1 cellular context compared by ENCODE assay signal in genomic region chr16:25257504-25257955, GRCh38.
A peak's percentile ranks its signal among the peaks of the same experiment; 100 is the strongest.
TF ChIP-seq lines count a peak whose summit lies in the region.

TSS of gene ZKSCAN2 (minus strand) at chr16:25257845. CDS start at chr16:25257127, 718 bp downstream.

TF ChIP-seq in HepG2, 621 proteins besides CTCF, POLR2A, EP300 and RAD21 (continued from another document and continues in another):
- peak; percentile 8; the same call in 1 of the 2 replicates for TF ChIP-seq HNF1B (CRISPR knock-in tag; IDR thresholded peaks at IDR 0.05)
- no peak for TF ChIP-seq TRIM22 (IDR thresholded peaks at IDR 0.05)
- TF ChIP-seq CHD2 (IDR thresholded peaks at IDR 0.05; ENCODE audit: low read depth, low read length), result no peak
- no peak for TF ChIP-seq MBNL3 (CRISPR knock-in tag; conservative IDR thresholded peaks at IDR 0.05)
- no peak for TF ChIP-seq ZFP1 (CRISPR knock-in tag; IDR thresholded peaks at IDR 0.05)
- TF ChIP-seq YY1 (IDR thresholded peaks at IDR 0.05; ENCODE audit: insufficient read depth, insufficient replicate concordance, low read depth, low read length), result no peak
- TF ChIP-seq ZNF3 (CRISPR knock-in tag; IDR thresholded peaks at IDR 0.05), result no peak
- no peak for TF ChIP-seq EZH2 (conservative IDR thresholded peaks at IDR 0.05; ENCODE audit: low read depth, low read length)
- 0 out of 2 replicates have a peak, but pooled peaks have one; percentile 18 for TF ChIP-seq SRY (CRISPR knock-in tag; IDR thresholded peaks at IDR 0.05)
- TF ChIP-seq ATF7 (IDR thresholded peaks at IDR 0.05), result no peak
- TF ChIP-seq ATF7 (CRISPR knock-in tag; IDR thresholded peaks at IDR 0.05), result no peak
- TF ChIP-seq CHCHD3 (CRISPR knock-in tag; IDR thresholded peaks at IDR 0.05), result no peak; the same call in 1 of the 2 replicates
- no peak for TF ChIP-seq PHF21A (CRISPR knock-in tag; IDR thresholded peaks at IDR 0.05)
- TF ChIP-seq PAWR (CRISPR knock-in tag; IDR thresholded peaks at IDR 0.05; ENCODE audit: borderline replicate concordance), result no peak
- peak; percentile 82 for TF ChIP-seq GABPA (IDR thresholded peaks at IDR 0.05; ENCODE audit: low read depth, low read length)
- TF ChIP-seq GABPA (CRISPR knock-in tag; IDR thresholded peaks at IDR 0.05; ENCODE audit: low read depth), result peak; percentile 75
- TF ChIP-seq HINFP (CRISPR knock-in tag; IDR thresholded peaks at IDR 0.05; ENCODE audit: low read depth), result no peak
- no peak for TF ChIP-seq LRRFIP1 (CRISPR knock-in tag; conservative IDR thresholded peaks at IDR 0.05)
- no peak for TF ChIP-seq SIN3B (IDR thresholded peaks at IDR 0.05; ENCODE audit: low read length)
- no peak for TF ChIP-seq ATAD3A (CRISPR knock-in tag; IDR thresholded peaks at IDR 0.05)
- TF ChIP-seq ZNF788 (CRISPR knock-in tag; IDR thresholded peaks at IDR 0.05; ENCODE audit: borderline replicate concordance), result no peak
- no peak for TF ChIP-seq ZBTB40 (IDR thresholded peaks at IDR 0.05)
- no peak for TF ChIP-seq ZBTB40 (CRISPR knock-in tag; IDR thresholded peaks at IDR 0.05)
- peak; percentile 1; the same call in 1 of the 2 replicates for TF ChIP-seq ZNF761 (CRISPR knock-in tag; conservative IDR thresholded peaks at IDR 0.05)
- TF ChIP-seq FUBP1 (CRISPR knock-in tag; IDR thresholded peaks at IDR 0.05; ENCODE audit: borderline replicate concordance), result no peak
- TF ChIP-seq HIVEP1 (CRISPR knock-in tag; IDR thresholded peaks at IDR 0.05), result no peak
- peak; percentile 77 for TF ChIP-seq MEIS2 (CRISPR knock-in tag; IDR thresholded peaks at IDR 0.05)
- no peak for TF ChIP-seq IRF2 (CRISPR knock-in tag; IDR thresholded peaks at IDR 0.05)
- TF ChIP-seq SNAPC5 (CRISPR knock-in tag; IDR thresholded peaks at IDR 0.05; ENCODE audit: borderline replicate concordance), result peak; percentile 12; the same call in 1 of the 2 replicates
- no peak for TF ChIP-seq ZZZ3 (CRISPR knock-in tag; IDR thresholded peaks at IDR 0.05; ENCODE audit: borderline replicate concordance)
- no peak for TF ChIP-seq MAFG (CRISPR knock-in tag; IDR thresholded peaks at IDR 0.05)
- no peak for TF ChIP-seq CBX1 (IDR thresholded peaks at IDR 0.05; ENCODE audit: low read depth)
- TF ChIP-seq RAD51 (IDR thresholded peaks at IDR 0.05; ENCODE audit: borderline replicate concordance), result no peak
- TF ChIP-seq NFRKB (IDR thresholded peaks at IDR 0.05), result no peak
- no peak for TF ChIP-seq CREM (IDR thresholded peaks at IDR 0.05)
- TF ChIP-seq CREM (CRISPR knock-in tag; IDR thresholded peaks at IDR 0.05), result no peak
- peak; percentile 58 for TF ChIP-seq DBP (CRISPR knock-in tag; IDR thresholded peaks at IDR 0.05; ENCODE audit: not compliant biosample characterization)
- TF ChIP-seq SP1 (IDR thresholded peaks at IDR 0.05), result no peak
- peak; percentile 71 for TF ChIP-seq SP1 (CRISPR knock-in tag; IDR thresholded peaks at IDR 0.05)
- TF ChIP-seq ZNF251 (CRISPR knock-in tag; IDR thresholded peaks at IDR 0.05), result no peak
- no peak for TF ChIP-seq HNF4A (CRISPR knock-in tag; IDR thresholded peaks at IDR 0.05)
- TF ChIP-seq STAT6 (CRISPR knock-in tag; IDR thresholded peaks at IDR 0.05; ENCODE audit: borderline replicate concordance), result no peak
- TF ChIP-seq RFX1 (IDR thresholded peaks at IDR 0.05), result no peak
- TF ChIP-seq KDM4B (CRISPR knock-in tag; IDR thresholded peaks at IDR 0.05), result no peak; the same call in 1 of the 2 replicates
